In the genomic region with DNA sequence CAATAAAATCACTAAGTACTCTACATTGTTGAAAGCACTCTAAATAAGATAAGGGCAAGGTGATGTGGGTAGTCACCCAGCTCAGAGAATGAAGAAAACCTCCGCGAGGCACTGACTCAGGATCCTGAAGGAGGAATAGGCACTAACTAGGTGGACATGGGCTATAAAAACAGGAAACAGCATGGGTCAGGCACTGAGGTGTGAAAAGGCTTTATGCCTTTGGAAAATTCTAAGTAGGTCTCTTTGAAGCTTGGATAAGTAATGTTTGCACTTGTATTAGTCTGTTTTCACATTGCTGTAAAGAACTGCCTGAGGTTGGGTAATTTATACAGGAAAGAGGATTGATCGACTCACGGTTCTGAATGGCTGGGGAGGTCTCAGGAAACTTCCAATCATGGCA, we compare ENCODE assay signal across 21 cellular contexts.
DNase-seq lines count a peak whose midpoint lies in the region; TF ChIP-seq lines count a peak whose summit lies in the region.
"Had no signal": no experiment of that assay in that cellular context is flagged by ENCODE, and none has a peak within 500 bp of the region (broad histone marks: within the 10 kb centered on the region; RNA-seq: fewer than 3 reads in every experiment).

No MANE protein-coding gene starts in this region.

- H3K18ac ChIP-seq in mesendoderm (ENCODE audit: low read length), result no peak overlapping the region

- H3K4me2 ChIP-seq in hepatocyte, result no peak overlapping the region
- H3K4me2 ChIP-seq in mesendoderm (ENCODE audit: low read length), result no peak overlapping the region
- H3K4me2 ChIP-seq: A549; BLaER1 treated with 17β-estradiol and CSF1 and Interleukin-3, amounts not matched to agents 10 nM and 100 nM; GM23338 had no signal

- H3K27ac ChIP-seq in hepatocyte (no peak overlapping the region), mesendoderm (ENCODE audit: low read depth, low read length) (no peak overlapping the region)
- H3K27ac ChIP-seq in effector memory CD4-positive, alpha-beta T cell (ENCODE audit: insufficient read depth, low read length, poor library complexity, severe bottlenecking), result no peak overlapping the region
- H3K27ac ChIP-seq: A549; BLaER1 treated with 17β-estradiol and CSF1 and Interleukin-3, amounts not matched to agents 10 nM and 100 nM had no signal

- H2AFZ ChIP-seq in hepatocyte, result no peak overlapping the region

- H3K4me1 ChIP-seq in hepatocyte (ENCODE audit: insufficient read depth), result no peaks in the 10 kb centered on the region
- no peaks in the 10 kb centered on the region for H3K4me1 ChIP-seq in mesendoderm (ENCODE audit: control insufficient read depth, low read depth, low read length)
- no peaks in the 10 kb centered on the region for H3K4me1 ChIP-seq in effector memory CD4-positive, alpha-beta T cell (ENCODE audit: control insufficient read depth, insufficient read depth, low read length, poor library complexity, severe bottlenecking)
- H3K4me1 ChIP-seq: A549; BE2C; BLaER1 treated with 17β-estradiol and CSF1 and Interleukin-3, amounts not matched to agents 10 nM and 100 nM had no signal

- no peak overlapping the region for H3K23ac ChIP-seq in mesendoderm (ENCODE audit: low read length)

- H3K79me2 ChIP-seq in hepatocyte (no peaks in the 10 kb centered on the region), mesendoderm (ENCODE audit: control insufficient read depth, insufficient read depth, low read length) (no peaks in the 10 kb centered on the region)

- no peak for TF ChIP-seq CTCF in hepatocyte (IDR thresholded peaks at IDR 0.05; ENCODE audit: poor library complexity)

- no peak overlapping the region for H2BK15ac ChIP-seq in mesendoderm (replicated peaks; ENCODE audit: low read depth)

- no peaks in the 10 kb centered on the region for H4K20me1 ChIP-seq in hepatocyte (ENCODE audit: insufficient read depth, poor library complexity, severe bottlenecking)
- H4K20me1 ChIP-seq: BLaER1 treated with 17β-estradiol and CSF1 and Interleukin-3, amounts not matched to agents 10 nM and 100 nM had no signal

- H3K4ac ChIP-seq in mesendoderm (ENCODE audit: low read depth, low read length), result no peak overlapping the region

- H4K5ac ChIP-seq in mesendoderm (ENCODE audit: low read length), result no peak overlapping the region

- 68% methylated on average over 4 of the region's 4 CpGs for WGBS in hepatocyte (ENCODE audit: low lambda C conversion rate, missing lambda C conversion rate)
- WGBS in mesendoderm (ENCODE audit: extremely low coverage, insufficient coverage, low lambda C conversion rate), result no CpG with 5 or more reads among the region's 4 CpGs

- DNase-seq in DMS53 (lab: John Stamatoyannopoulos, UW), result peak; percentile 70
- peak; percentile 30 for DNase-seq in hepatocyte (ENCODE audit: low spot score)
- peak; percentile 22 for DNase-seq in mesendoderm
- no peak for DNase-seq in activated CD4-positive, alpha-beta T cell treated with anti-CD3 and anti-CD28 coated beads for 48 hours
- DNase-seq in NCI-H526 treated with DMSO at 0.1 percent for 48 hours (lab: John Stamatoyannopoulos, UW), result no peak
- no peak for DNase-seq in LoVo (ENCODE audit: low spot score)
- DNase-seq in effector memory CD4-positive, alpha-beta T cell, result no peak
- DNase-seq: 8988T; ACHN; AML-193; BE2C; Calu3; CD4-positive, alpha-beta T cell; CD8-positive, alpha-beta memory T cell; DMS153; DMS79 treated with DMSO at 0.1 percent for 48 hours; GF-D8; H9 had no signal

- H2BK5ac ChIP-seq in mesendoderm (ENCODE audit: low read length), result no peak overlapping the region

- no peaks in the 10 kb centered on the region for H3K9me2 ChIP-seq in hepatocyte (replicated peaks; ENCODE audit: insufficient read depth)

- no peak overlapping the region for H3K9ac ChIP-seq in mesendoderm (ENCODE audit: low read length)
- H3K9ac ChIP-seq: BLaER1 treated with 17β-estradiol and CSF1 and Interleukin-3, amounts not matched to agents 10 nM and 100 nM had no signal

- H3K9me3 ChIP-seq in hepatocyte (ENCODE audit: low read depth), result no peaks in the 10 kb centered on the region
- no peaks in the 10 kb centered on the region for H3K9me3 ChIP-seq in effector memory CD4-positive, alpha-beta T cell (ENCODE audit: control insufficient read depth, low read length)
- H3K9me3 ChIP-seq: A549, BE2C had no signal

- H4K8ac ChIP-seq in mesendoderm (ENCODE audit: low read depth, low read length), result no peak overlapping the region

- no peak overlapping the region for H3K56ac ChIP-seq in mesendoderm (ENCODE audit: low read length)

- no peak overlapping the region for H2BK120ac ChIP-seq in mesendoderm (ENCODE audit: low read depth, low read length)

- no peak overlapping the region for H2AK5ac ChIP-seq in mesendoderm (ENCODE audit: low read length)

- no peak overlapping the region for H3K4me3 ChIP-seq in hepatocyte
- no peak overlapping the region for H3K4me3 ChIP-seq in mesendoderm (ENCODE audit: low read length)
- H3K4me3 ChIP-seq in effector memory CD4-positive, alpha-beta T cell (ENCODE audit: insufficient read depth, low read depth, low read length, poor library complexity, severe bottlenecking), result no peak overlapping the region
- H3K4me3 ChIP-seq: A549; BLaER1 treated with 17β-estradiol and CSF1 and Interleukin-3, amounts not matched to agents 10 nM and 100 nM; GM23338 had no signal

- H3K36me3 ChIP-seq in hepatocyte (replicated peaks; ENCODE audit: insufficient read depth, low read depth) (no peaks in the 10 kb centered on the region), mesendoderm (ENCODE audit: control insufficient read depth, insufficient read depth, low read length) (no peaks in the 10 kb centered on the region)
- no peaks in the 10 kb centered on the region for H3K36me3 ChIP-seq in effector memory CD4-positive, alpha-beta T cell (ENCODE audit: control insufficient read depth, insufficient read depth, low read length)
- H3K36me3 ChIP-seq: BE2C; BLaER1 treated with 17β-estradiol and CSF1 and Interleukin-3, amounts not matched to agents 10 nM and 100 nM had no signal

- no peaks in the 10 kb centered on the region for H3K79me1 ChIP-seq in mesendoderm (ENCODE audit: low read length)

- H3K27me3 ChIP-seq in hepatocyte, result no peaks in the 10 kb centered on the region
- H3K27me3 ChIP-seq in mesendoderm (ENCODE audit: insufficient read depth, low read length, poor library complexity), result no peaks in the 10 kb centered on the region
- H3K27me3 ChIP-seq in effector memory CD4-positive, alpha-beta T cell (replicated peaks; ENCODE audit: control insufficient read depth, insufficient read depth, low read length, poor library complexity, severe bottlenecking), result no peaks in the 10 kb centered on the region
- H3K27me3 ChIP-seq: BE2C; BLaER1 treated with 17β-estradiol and CSF1 and Interleukin-3, amounts not matched to agents 10 nM and 100 nM had no signal

Comparison
In these comparisons a context has a peak if more than half of its experiments do, and no peak if none do; other contexts are left out.
1. DNase-seq: peak in DMS53 (single experiment), hepatocyte (single experiment) and mesendoderm (single experiment); none in activated CD4-positive, alpha-beta T cell treated with anti-CD3 and anti-CD28 coated beads for 48 hours (single experiment), NCI-H526 treated with DMSO at 0.1 percent for 48 hours (single experiment), LoVo (single experiment) and effector memory CD4-positive, alpha-beta T cell (0 of 3).